In the genomic region with DNA sequence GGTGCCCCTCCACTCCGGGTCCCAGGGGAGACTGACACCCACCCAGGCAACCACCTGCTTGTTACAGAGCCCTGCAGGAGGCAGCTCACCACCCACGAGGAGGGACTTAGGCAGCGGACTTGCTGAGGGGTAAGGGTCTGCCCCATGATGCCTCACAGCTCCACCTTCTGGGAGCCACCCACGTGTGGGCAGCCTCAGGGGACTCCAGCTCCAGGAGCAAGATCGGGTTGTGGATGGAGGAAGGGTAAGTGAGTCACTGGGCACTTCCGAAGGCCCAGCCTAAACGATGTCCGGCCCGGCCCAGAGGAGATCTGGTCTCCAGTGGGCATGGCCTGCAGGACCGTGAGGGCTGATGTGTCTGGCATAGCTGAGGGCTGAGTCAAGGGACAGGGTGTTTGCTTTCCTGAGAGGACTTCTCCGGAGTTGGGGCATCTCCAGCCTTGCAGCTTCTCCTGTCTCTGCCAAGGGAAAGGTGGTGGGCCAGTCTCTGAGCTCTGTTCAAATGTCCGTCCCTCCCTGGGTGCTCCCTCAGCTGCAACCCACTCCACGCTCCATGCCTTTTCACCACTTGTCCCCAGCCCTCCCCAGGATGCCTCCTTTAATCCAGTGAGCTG, we compare ENCODE assay signal across 11 cellular contexts. TPM values are rescaled to one million over a fixed set of nuclear protein-coding genes. Genes with fewer than 3 reads are reported as not detected.
A peak's percentile ranks its signal among the peaks of the same experiment; 100 is the strongest.
DNase-seq lines count a peak whose midpoint lies in the region; ATAC-seq and TF ChIP-seq lines count a peak whose summit lies in the region.
"Had no signal": no experiment of that assay in that cellular context is flagged by ENCODE, and none has a peak within 500 bp of the region (broad histone marks: within the 10 kb centered on the region; RNA-seq: fewer than 3 reads in every experiment).

No MANE protein-coding gene starts in this region.

- H3K9me3 ChIP-seq in naive thymus-derived CD4-positive, alpha-beta T cell (ENCODE audit: control insufficient read depth in 2 of 3, low read length in 3 of 3), result no peaks in the 10 kb centered on the region
- H3K9me3 ChIP-seq: mucosa of descending colon had no signal

- H3K4me1 ChIP-seq in naive thymus-derived CD4-positive, alpha-beta T cell (ENCODE audit: control insufficient read depth in 2 of 2, insufficient read depth in 2 of 2, low read length in 2 of 2), result no peaks in the 10 kb centered on the region

- H3K36me3 Mint-ChIP-seq in chondrocyte (ENCODE audit: low read depth), result peaks cover 1% of the 10 kb centered on the region
- H3K36me3 Mint-ChIP-seq in naive thymus-derived CD4-positive, alpha-beta T cell, result no peaks in the 10 kb centered on the region

- no peaks in the 10 kb centered on the region for H3K27me3 Mint-ChIP-seq in chondrocyte (ENCODE audit: low read depth)
- peaks cover 5 to 26% (median 19%) of the 10 kb centered on the region in 5 donors for H3K27me3 Mint-ChIP-seq in naive thymus-derived CD4-positive, alpha-beta T cell

- H3K4me1 Mint-ChIP-seq in chondrocyte (ENCODE audit: low read depth), result peaks cover 23% of the 10 kb centered on the region
- H3K4me1 Mint-ChIP-seq in naive thymus-derived CD4-positive, alpha-beta T cell, result peaks cover 0 to 9% (median 4%) of the 10 kb centered on the region in 7 donors

- no peak overlapping the region for H3K27ac ChIP-seq in naive thymus-derived CD4-positive, alpha-beta T cell (ENCODE audit: low read depth, low read length)

- POLR2A ChIA-PET in naive thymus-derived CD4-positive, alpha-beta T cell (lab: Charles Lee), result no interaction called here

- H3K4me3 Mint-ChIP-seq in chondrocyte (ENCODE audit: unreplicated experiment), result no peak overlapping the region
- no peak overlapping the region for H3K4me3 Mint-ChIP-seq in naive thymus-derived CD4-positive, alpha-beta T cell

- peak; percentile 94 for DNase-seq in AG08395 (ENCODE audit: low spot score)
- DNase-seq in LHCN-M2 (ENCODE audit: low read depth), result peak; percentile 88
- no peak for DNase-seq in chondrocyte (ENCODE audit: low spot score)
- no peak for DNase-seq in naive thymus-derived CD4-positive, alpha-beta T cell
- no peak for DNase-seq in ureter (ENCODE audit: low spot score)
- DNase-seq: cortex of kidney had no signal

- peaks cover 6% of the 10 kb centered on the region for H3K9me3 Mint-ChIP-seq in chondrocyte (ENCODE audit: low read depth)
- no peaks in the 10 kb centered on the region for H3K9me3 Mint-ChIP-seq in naive thymus-derived CD4-positive, alpha-beta T cell
- H3K9me3 Mint-ChIP-seq: activated CD4-positive, alpha-beta memory T cell treated with anti-CD3 and anti-CD28 coated beads, Interleukin-2, amount 10 ng/mL, durations not matched to agents 7 days and 5 days had no signal

- H3K27me3 ChIP-seq in naive thymus-derived CD4-positive, alpha-beta T cell (ENCODE audit: control insufficient read depth in 2 of 2, insufficient read depth in 2 of 2, low read length in 2 of 2), result peaks cover 0 to 2% of the 10 kb centered on the region in 2 donors

- intact Hi-C loops in naive thymus-derived CD4-positive, alpha-beta T cell (cut with micrococcal nuclease), result loop anchor here in 1 of 2 donors (1.0 kb wide), 2 partner anchors 57 to 104 kb away; no protein-coding TSS in a partner anchor

- ATAC-seq in naive thymus-derived CD4-positive, alpha-beta T cell, result peak; percentile 45
- ATAC-seq in GM19455 (IDR thresholded peaks at IDR 0.05; ENCODE audit: unreplicated experiment) (no peak), HG02973 (IDR thresholded peaks at IDR 0.05; ENCODE audit: unreplicated experiment) (no peak), GM19351 (IDR thresholded peaks at IDR 0.05; ENCODE audit: unreplicated experiment) (no peak)

- CTCF ChIA-PET in naive thymus-derived CD4-positive, alpha-beta T cell (lab: Charles Lee), result interaction anchor here (0.6 to 2.2 kb wide), 3 partner anchors 150 to 460 kb away, joined by 3 to 7 read pairs (median 3); no protein-coding TSS in a partner anchor

- no peak for TF ChIP-seq CTCF in chondrocyte (IDR thresholded peaks at IDR 0.05)

- no peak overlapping the region for H3K4me3 ChIP-seq in naive thymus-derived CD4-positive, alpha-beta T cell (ENCODE audit: low read length)
- H3K4me3 ChIP-seq: mucosa of descending colon had no signal

- H3K27ac Mint-ChIP-seq in chondrocyte (ENCODE audit: unreplicated experiment), result peak overlapping the region; percentile 90
- H3K27ac Mint-ChIP-seq in naive thymus-derived CD4-positive, alpha-beta T cell, result no peak overlapping the region
- H3K27ac Mint-ChIP-seq: activated CD4-positive, alpha-beta memory T cell treated with anti-CD3 and anti-CD28 coated beads, Interleukin-2, amount 10 ng/mL, durations not matched to agents 7 days and 5 days had no signal

- no peaks in the 10 kb centered on the region for H3K36me3 ChIP-seq in naive thymus-derived CD4-positive, alpha-beta T cell (ENCODE audit: control insufficient read depth in 2 of 3, insufficient read depth in 3 of 3, low read length in 3 of 3)

RNA-seq across cellular contexts. Expression of a gene that starts 32.3 kb away (rescaled TPM):
- not detected in 2 replicates for total RNA-seq in LHCN-M2 (2014; rRNA removed)
- 0.10 TPM for polyA plus RNA-seq in LHCN-M2 (2012)
- total RNA-seq in chondrocyte, result 0.32 TPM in 1 of 3 replicates, not detected in the others
- total RNA-seq in naive thymus-derived CD4-positive, alpha-beta T cell, result 1 to 10 TPM in 1 of 5 experiments, under 1 TPM in 1, not detected in 3; 0.90 to 5.3 TPM
- not detected for polyA plus RNA-seq in naive thymus-derived CD4-positive, alpha-beta T cell
- 20.2 TPM for total RNA-seq in ureter
- total RNA-seq: activated CD4-positive, alpha-beta memory T cell treated with anti-CD3 and anti-CD28 coated beads, Interleukin-2, amount 10 ng/mL, durations not matched to agents 7 days and 5 days had no signal

RNA-seq across cellular contexts. Expression of a gene that starts 43.7 kb away (rescaled TPM):
- total RNA-seq in LHCN-M2 (2014; rRNA removed) (5.1 and 5.9 TPM in 2 replicates), chondrocyte (38.7 to 69.5 TPM (median 66.8 TPM) in 3 replicates), ureter (42.5 TPM)
- polyA plus RNA-seq in LHCN-M2 (2012), result 9.2 TPM
- total RNA-seq in naive thymus-derived CD4-positive, alpha-beta T cell, result 10 to 100 TPM; 48.3 to 69.9 (median 49.6) TPM
- polyA plus RNA-seq in naive thymus-derived CD4-positive, alpha-beta T cell, result 10 to 100 TPM; 18.3 to 20.2 TPM

Comparison
In these comparisons a context has a peak if more than half of its experiments do, and no peak if none do; other contexts are left out.
1. DNase-seq: peak in AG08395 (single experiment) and LHCN-M2 (single experiment); none in chondrocyte (single experiment), naive thymus-derived CD4-positive, alpha-beta T cell (0 of 9) and ureter (single experiment).